In the genomic region with DNA sequence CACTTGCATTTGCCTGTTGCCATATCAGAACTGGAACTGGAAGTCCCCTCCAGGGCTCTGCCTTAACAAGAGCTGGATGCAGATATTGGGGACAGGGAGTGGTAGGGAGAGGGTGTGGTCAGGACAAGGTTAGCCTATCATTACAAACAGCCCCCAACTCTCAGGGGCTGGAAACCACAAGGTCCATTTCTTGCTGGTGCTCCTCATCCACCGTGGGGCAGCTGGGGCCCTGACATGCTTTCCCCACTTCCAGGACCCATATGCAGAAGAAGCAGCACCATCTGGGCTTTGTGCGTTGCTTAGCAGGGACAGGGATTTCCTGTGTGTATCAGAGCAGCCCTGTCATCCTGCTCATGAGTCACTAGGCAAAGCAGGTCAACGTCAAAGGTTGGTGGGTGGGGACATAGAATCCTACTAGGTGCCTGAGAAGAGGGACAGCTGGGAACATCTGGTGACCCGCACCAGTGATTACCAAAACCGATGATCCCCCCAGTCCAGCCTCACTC, we compare ENCODE assay signal across 8 cellular contexts. TPM values are rescaled to one million over a fixed set of nuclear protein-coding genes. Genes with fewer than 3 reads are reported as not detected.
DNase-seq lines count a peak whose midpoint lies in the region; ATAC-seq, FAIRE-seq and TF ChIP-seq lines count a peak whose summit lies in the region.

No MANE protein-coding gene starts in this region.

- peak; percentile 97 for ATAC-seq in GM21825 (IDR thresholded peaks at IDR 0.05; ENCODE audit: unreplicated experiment)
- peak; percentile 54; the same call in 2 of the 3 replicates for ATAC-seq in HepG2

- H3K36me3 ChIP-seq in Karpas-422 (ENCODE audit: insufficient read depth, low read length) (no peaks in the 10 kb centered on the region), HepG2 (replicated peaks in 1 of 2; ENCODE audit: control insufficient read depth in 1 of 2, insufficient read depth in 2 of 2, low read length in 2 of 2) (no peaks in the 10 kb centered on the region), prostate gland (no peaks in the 10 kb centered on the region)

- H3K9ac ChIP-seq in Karpas-422 (ENCODE audit: low read length) (no peak overlapping the region), HepG2 (ENCODE audit: insufficient read depth, low read depth, low read length) (no peak overlapping the region)

- FAIRE-seq in HepG2 (lab: Jason Lieb, UNC) = no peak

- no peaks in the 10 kb centered on the region for H3K9me2 ChIP-seq in Karpas-422 (replicated peaks; ENCODE audit: insufficient read depth, low read length)

- H3K4me3 ChIP-seq in Karpas-422 (ENCODE audit: low read length) = no peak overlapping the region
- no peak overlapping the region for H3K4me3 ChIP-seq in HepG2 (replicated peaks in 1 of 3; ENCODE audit: insufficient read depth in 1 of 3, low read depth in 2 of 3, low read length in 3 of 3)
- no peak overlapping the region for H3K4me3 ChIP-seq in prostate gland

- POLR2A ChIA-PET in HepG2 (lab: Yijun Ruan, JAX) = no interaction called here

- no peak for TF ChIP-seq EP300 in HepG2 (IDR thresholded peaks at IDR 0.05; ENCODE audit: low read depth in 2 of 2, low read length in 2 of 2)
- TF ChIP-seq EP300 in HepG2 (CRISPR knock-in tag; IDR thresholded peaks at IDR 0.05; ENCODE audit: borderline replicate concordance) = no peak

- in situ Hi-C loops in HepG2 (cut with HindIII; ENCODE audit: extremely low pct_ligation_motif_present, low pct_unique_long_range_greater_than_20kb) = no loop called here

- TF ChIP-seq CTCF in GM10266 (IDR thresholded peaks at IDR 0.05; ENCODE audit: control insufficient read depth, insufficient read depth, low read depth, missing control alignments) (no peak), HepG2 (CRISPR knock-in tag; IDR thresholded peaks at IDR 0.05) (no peak), prostate gland (IDR thresholded peaks at IDR 0.05) (no peak)

- H3K4me2 ChIP-seq in Karpas-422 (ENCODE audit: low read depth, low read length, poor library complexity, severe bottlenecking) (peak overlapping the region; percentile 19), HepG2 (ENCODE audit: low read depth, low read length) (no peak overlapping the region)

- 17% methylated on average over 5 of the region's 5 CpGs for WGBS in HepG2 (ENCODE audit: low lambda C conversion rate)
- WGBS in prostate gland = 51% methylated on average over 4 of the region's 5 CpGs

- TF ChIP-seq POLR2A in HepG2 (IDR thresholded peaks at IDR 0.05; ENCODE audit: insufficient read depth in 1 of 2, low read depth in 2 of 2, low read length in 2 of 2) (no peak), prostate gland (IDR thresholded peaks at IDR 0.05) (no peak)

- H3K27me3 ChIP-seq in Karpas-422 (ENCODE audit: low read length) (no peaks in the 10 kb centered on the region), HepG2 (ENCODE audit: control insufficient read depth in 1 of 2, insufficient read depth in 2 of 2, low read length in 2 of 2) (peaks cover 1 to 14% of the 10 kb centered on the region in 2 experiments; a peak in 3 of 5 replicates), prostate gland (replicated peaks; ENCODE audit: insufficient read depth) (no peaks in the 10 kb centered on the region)

- H4K20me1 ChIP-seq in Karpas-422 (ENCODE audit: insufficient read depth, low read depth, low read length) = no peaks in the 10 kb centered on the region
- H4K20me1 ChIP-seq in HepG2 (ENCODE audit: insufficient read depth, low read length) = no peaks in the 10 kb centered on the region

- intact Hi-C loops in HepG2 (cut with micrococcal nuclease; ENCODE audit: unreplicated experiment) (no loop called here), prostate gland (cut with DNase I) (no loop called here)

- no peaks in the 10 kb centered on the region for H3K9me3 ChIP-seq in Karpas-422 (ENCODE audit: low read length)
- no peaks in the 10 kb centered on the region for H3K9me3 ChIP-seq in HepG2 (ENCODE audit: low read length)
- H3K9me3 ChIP-seq in prostate gland = no peaks in the 10 kb centered on the region

- no peak overlapping the region for H2AFZ ChIP-seq in Karpas-422 (ENCODE audit: low read length)
- no peak overlapping the region for H2AFZ ChIP-seq in HepG2 (ENCODE audit: low read length)

- no TSS peak for BruUV-seq in HepG2 (replicated peaks; lab: Mats Ljungman, UMichigan)

- TF ChIP-seq RAD21 in HepG2 (CRISPR knock-in tag; IDR thresholded peaks at IDR 0.05) = no peak

- CTCF ChIA-PET in HepG2 (lab: Yijun Ruan, JAX; ENCODE audit: low intra/inter-chr PET ratio, low total read pairs) = no interaction called here

- H3K27ac ChIP-seq in Karpas-422 (ENCODE audit: low read length) (no peak overlapping the region), HepG2 (ENCODE audit: extremely low read length, insufficient read depth, low read length) (no peak overlapping the region), prostate gland (no peak overlapping the region)

- no peaks in the 10 kb centered on the region for H3K79me2 ChIP-seq in Karpas-422 (ENCODE audit: low read length)
- H3K79me2 ChIP-seq in HepG2 (ENCODE audit: insufficient read depth, low read length) = no peaks in the 10 kb centered on the region

- DNase-seq in GM10266 (ENCODE audit: extremely low spot score) = peak; percentile 53
- peak; percentile 75 for DNase-seq in Karpas-422
- DNase-seq in activated CD8-positive, alpha-beta memory T cell treated with anti-CD3 and anti-CD28 coated beads, Interleukin-2, amount 50 U/mL, for 48 hours = peak; percentile 61
- peak; percentile 18 for DNase-seq in HepG2 (ENCODE audit: low spot score)
- DNase-seq in globus pallidus (ENCODE audit: low spot score) = no peak
- DNase-seq in midbrain (lab: John Stamatoyannopoulos, UW) = no peak
- no peak for DNase-seq in prostate gland (ENCODE audit: low spot score)

- peaks cover 8% of the 10 kb centered on the region for H3K4me1 ChIP-seq in Karpas-422 (ENCODE audit: low read length)
- no peaks in the 10 kb centered on the region for H3K4me1 ChIP-seq in HepG2 (ENCODE audit: insufficient read depth, low read length)
- no peaks in the 10 kb centered on the region for H3K4me1 ChIP-seq in prostate gland (replicated peaks)

RNA-seq across cellular contexts. Expression of a gene that starts 26.9 kb away (rescaled TPM):
- total RNA-seq in Karpas-422 (2014; rRNA removed; shearing (Covaris generic); ENCODE audit: low replicate concordance) = 12.9 and 13.4 TPM in 2 replicates
- total RNA-seq in HepG2 (2016; rRNA removed; fragmentation: Illumina TruSeq; extraction: Trizol) = 0.44 and 0.66 TPM in 2 replicates
- 0.62 and 2.1 TPM in 2 replicates for total RNA-seq in HepG2 (2016; cell fraction: cytosol; rRNA removed; fragmentation: Illumina TruSeq; extraction: Trizol; ENCODE audit: low read depth)
- 0.13 and 0.37 TPM in 2 replicates for total RNA-seq in HepG2 (2016; cell fraction: insoluble cytoplasmic fraction; rRNA removed; fragmentation: Illumina TruSeq; extraction: Trizol)
- total RNA-seq in HepG2 (2016; cell fraction: membrane; rRNA removed; fragmentation: Illumina TruSeq; extraction: Trizol) = 1.5 and 2.3 TPM in 2 replicates
- not detected in 2 replicates for total RNA-seq in HepG2 (2016; cell fraction: nucleus; rRNA removed; fragmentation: Illumina TruSeq; extraction: Trizol)
- polyA plus RNA-seq in HepG2 (2011; rRNA removed) = 0.43 and 0.74 TPM in 2 replicates
- polyA plus RNA-seq in HepG2 (2011; cell fraction: cytosol; rRNA removed) = 0.22 and 0.24 TPM in 2 replicates
- 0.06 and 0.10 TPM in 2 replicates for polyA plus RNA-seq in HepG2 (2011; cell fraction: nucleus; rRNA removed)
- 0.47 and 0.65 TPM in 2 replicates for polyA plus RNA-seq in HepG2 (2012)
- 1.7 and 2.2 TPM in 2 replicates for polyA plus RNA-seq in HepG2 (2016; cell fraction: cytosol; fragmentation: Illumina TruSeq; extraction: Trizol; ENCODE audit: low read depth)
- polyA plus RNA-seq in HepG2 (2016; cell fraction: insoluble cytoplasmic fraction; fragmentation: Illumina TruSeq; extraction: Trizol; ENCODE audit: low read depth) = 0.62 and 0.74 TPM in 2 replicates
- 1.2 and 1.8 TPM in 2 replicates for polyA plus RNA-seq in HepG2 (2016; cell fraction: membrane; fragmentation: Illumina TruSeq; extraction: Trizol; ENCODE audit: low read depth)
- polyA plus RNA-seq in HepG2 (2016; cell fraction: nucleus; fragmentation: Illumina TruSeq; extraction: Trizol; ENCODE audit: insufficient read depth, low read depth) = 0.29 and 0.72 TPM in 2 replicates
- polyA minus RNA-seq in HepG2 (2011; rRNA and poly(A)+ RNA removed; ENCODE audit: low replicate concordance) = 0.20 and 0.23 TPM in 2 replicates
- polyA minus RNA-seq in HepG2 (2011; cell fraction: cytosol; rRNA and poly(A)+ RNA removed) = not detected in 2 replicates
- 0.13 TPM in 1 of 2 replicates, not detected in the other for polyA minus RNA-seq in HepG2 (2011; cell fraction: nucleus; rRNA and poly(A)+ RNA removed)
- 1 to 10 TPM; 7.9 to 9.3 TPM for total RNA-seq in prostate gland

Comparison
In these comparisons a context has a peak if more than half of its experiments do, and no peak if none do; other contexts are left out.
1. DNase-seq: peak in GM10266 (single experiment), Karpas-422 (single experiment), activated CD8-positive, alpha-beta memory T cell treated with anti-CD3 and anti-CD28 coated beads, Interleukin-2, amount 50 U/mL, for 48 hours (single experiment) and HepG2 (single experiment); none in globus pallidus (single experiment), midbrain (single experiment) and prostate gland (single experiment).